8 cellular contexts compared by ENCODE assay signal in the genomic region with DNA sequence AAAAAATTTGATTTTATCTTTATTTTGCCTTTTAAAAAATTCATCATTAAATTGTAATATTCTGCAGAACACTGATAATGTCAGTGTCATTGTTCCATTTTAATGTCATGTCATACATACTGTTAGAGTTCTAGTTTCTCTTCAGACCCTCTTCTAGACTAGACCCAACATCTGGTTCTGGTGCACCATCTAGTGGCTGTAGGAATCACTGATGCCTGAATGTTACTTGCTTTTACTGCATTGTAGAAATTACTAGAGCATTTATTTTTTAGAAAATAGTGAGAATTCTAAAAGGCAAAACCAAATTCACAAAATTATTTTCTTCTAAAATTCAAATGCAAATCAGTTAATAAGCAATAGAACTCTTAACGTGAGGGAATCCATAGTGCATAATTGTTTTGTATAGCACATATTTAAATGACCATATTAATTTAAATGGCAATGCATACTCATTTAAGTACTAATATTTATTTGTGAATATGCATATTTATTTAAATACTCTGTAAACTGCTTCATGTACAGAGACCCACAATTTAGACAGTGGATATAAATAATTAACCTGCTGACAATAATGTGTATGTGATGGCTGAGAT.
DNase-seq lines count a peak whose midpoint lies in the region; ATAC-seq and TF ChIP-seq lines count a peak whose summit lies in the region.

No MANE protein-coding gene starts in this region.

- H3K27ac ChIP-seq in HCT116 (ENCODE audit: low read depth, low read length) (no peak overlapping the region), SJCRH30 (no peak overlapping the region)

- H3K79me2 ChIP-seq in HCT116 (ENCODE audit: insufficient read depth, low read length) (no peaks in the 10 kb centered on the region), Loucy (ENCODE audit: insufficient read depth, low read length) (no peaks in the 10 kb centered on the region)

- H3K4me2 ChIP-seq in HCT116 (ENCODE audit: low read length) = no peak overlapping the region
- no peak overlapping the region for H3K4me2 ChIP-seq in Loucy (ENCODE audit: low read depth, low read length, poor library complexity, severe bottlenecking)

- no peaks in the 10 kb centered on the region for H3K9me3 ChIP-seq in HCT116 (ENCODE audit: control insufficient read depth in 1 of 2, insufficient read depth in 1 of 2, low read depth in 1 of 2, low read length in 2 of 2)
- no peaks in the 10 kb centered on the region for H3K9me3 ChIP-seq in Loucy (ENCODE audit: insufficient read depth, low read depth, low read length)
- H3K9me3 ChIP-seq in SJCRH30 (replicated peaks) = no peaks in the 10 kb centered on the region

- H3K36me3 ChIP-seq in HCT116 (ENCODE audit: control insufficient read depth in 1 of 2, insufficient read depth in 2 of 2, low read length in 2 of 2) = no peaks in the 10 kb centered on the region
- H3K36me3 ChIP-seq in Loucy (ENCODE audit: insufficient read depth, low read length) = peaks cover 16% of the 10 kb centered on the region; the same call in 1 of the 2 replicates
- H3K36me3 ChIP-seq in SJCRH30 = no peaks in the 10 kb centered on the region

- intact Hi-C loops in Right ventricle myocardium superior (cut with DNase I) = no loop called here
- intact Hi-C loops in cardiac septum (cut with DNase I) = loop anchor here (10.0 kb wide), 3 partner anchors 644 to 894 kb away; no protein-coding TSS in a partner anchor
- intact Hi-C loops in HCT116 (cut with micrococcal nuclease) = loop anchor here (1.0 to 10.0 kb wide), 5 partner anchors 284 to 899 kb away; a partner anchor contains a TSS

- no peak overlapping the region for H3K4me3 ChIP-seq in HCT116 (replicated peaks in 1 of 2; ENCODE audit: low read depth in 1 of 2, low read length in 2 of 2)
- H3K4me3 ChIP-seq in Loucy (ENCODE audit: low read length, poor library complexity, severe bottlenecking) = no peak overlapping the region
- no peak overlapping the region for H3K4me3 ChIP-seq in SJCRH30

- DNase-seq in Right ventricle myocardium superior (no peak), cardiac septum (ENCODE audit: low spot score) (no peak), HCT116 (ENCODE audit: low read depth, low spot score) (peak; percentile 57), SJCRH30 (peak; percentile 52 to 77), astrocyte of the hippocampus (ENCODE audit: low read depth, low spot score) (peak; percentile 82), iPS-NIHi11 (ENCODE audit: low spot score) (peak; percentile 57)
- peak; percentile 16 to 46 (median 32) for DNase-seq in stimulated activated CD4-positive, alpha-beta T cell treated with anti-CD3 and anti-CD28 coated beads, Interleukin-12 subunit alpha, Interleukin-12 subunit beta, amount 100 ng/mL, for 48 hours (ENCODE audit: low read depth in 2 of 3, low spot score in 1 of 3)

- TF ChIP-seq CTCF in HCT116 (IDR thresholded peaks at IDR 0.05 in 2 of 3, conservative IDR thresholded peaks at IDR 0.05 in 1 of 3; ENCODE audit: borderline replicate concordance in 1 of 3, insufficient read depth in 1 of 3, low read depth in 2 of 3, low read length in 2 of 3) (peak; percentile 62 to 92 (median 79)), Loucy (conservative IDR thresholded peaks at IDR 0.05; ENCODE audit: low read length) (peak; percentile 94)

- POLR2A ChIA-PET in HCT116 (lab: Charles Lee) = no interaction called here

- RAD21 ChIA-PET in HCT116 (lab: Charles Lee; ENCODE audit: low non-redundant PET in 1 of 2, low total read pairs in 2 of 2, uncharacterized antibody in 2 of 2, unreplicated experiment in 2 of 2) = no interaction called here

- ATAC-seq in Right ventricle myocardium superior (ENCODE audit: poor library complexity) (peak; percentile 79), HCT116 (peak; percentile 94)

- H2AFZ ChIP-seq in HCT116 (ENCODE audit: low read depth, low read length, poor library complexity, severe bottlenecking) (no peak overlapping the region), Loucy (ENCODE audit: low read length) (no peak overlapping the region)

- no peak overlapping the region for H3K9ac ChIP-seq in HCT116 (ENCODE audit: low read length)
- H3K9ac ChIP-seq in Loucy (ENCODE audit: low read depth, low read length, poor library complexity, severe bottlenecking) = no peak overlapping the region

- H3F3A ChIP-seq in Loucy (ENCODE audit: low read depth) = no peaks in the 10 kb centered on the region

- BruUV-seq in HCT116 (replicated peaks; lab: Mats Ljungman, UMichigan) = no TSS peak

- H3K4me1 ChIP-seq in HCT116 (ENCODE audit: control insufficient read depth in 1 of 2, insufficient read depth in 2 of 2, low read length in 2 of 2) = no peaks in the 10 kb centered on the region
- H3K4me1 ChIP-seq in Loucy (ENCODE audit: insufficient read depth, low read length, poor library complexity, severe bottlenecking) = no peaks in the 10 kb centered on the region
- H3K4me1 ChIP-seq in SJCRH30 = no peaks in the 10 kb centered on the region

- TF ChIP-seq POLR2A in HCT116 (IDR thresholded peaks at IDR 0.05; ENCODE audit: borderline replicate concordance, extremely low read depth, insufficient read depth, insufficient read length) = no peak

- H3K27me3 ChIP-seq in HCT116 (ENCODE audit: insufficient read depth, low read length) = no peaks in the 10 kb centered on the region
- H3K27me3 ChIP-seq in Loucy (ENCODE audit: insufficient read depth, low read length, poor library complexity, severe bottlenecking) = no peaks in the 10 kb centered on the region
- no peaks in the 10 kb centered on the region for H3K27me3 ChIP-seq in SJCRH30

- no peaks in the 10 kb centered on the region for H3K9me2 ChIP-seq in HCT116 (ENCODE audit: insufficient read depth)
- H3K9me2 ChIP-seq in Loucy (replicated peaks; ENCODE audit: low read depth, low read length) = no peaks in the 10 kb centered on the region

- no peaks in the 10 kb centered on the region for H4K20me1 ChIP-seq in HCT116 (ENCODE audit: insufficient read depth)
- no peaks in the 10 kb centered on the region for H4K20me1 ChIP-seq in Loucy (ENCODE audit: insufficient read depth, low read length, poor library complexity, severe bottlenecking)

- peak; percentile 89 for TF ChIP-seq RAD21 in HCT116 (IDR thresholded peaks at IDR 0.05; ENCODE audit: low read depth)

- CTCF ChIA-PET in HCT116 (lab: Charles Lee) = no interaction called here

TF ChIP-seq in HCT116, 20 proteins besides CTCF, POLR2A, EP300 and RAD21:
- TF ChIP-seq ELF1 (IDR thresholded peaks at IDR 0.05; ENCODE audit: borderline replicate concordance, low read depth) (no peak), TCF7L2 (IDR thresholded peaks at IDR 0.05; ENCODE audit: borderline replicate concordance, extremely low read depth, insufficient read depth, insufficient read length) (no peak), FOSL1 (IDR thresholded peaks at IDR 0.05; ENCODE audit: low read depth) (no peak), ZNF274 (IDR thresholded peaks at IDR 0.05; ENCODE audit: low read depth, low read length) (no peak), CBX3 (IDR thresholded peaks at IDR 0.05; ENCODE audit: low read depth) (0 out of 2 replicates have a peak, but pooled peaks have one; percentile 17), YY1 (IDR thresholded peaks at IDR 0.05; ENCODE audit: extremely low read depth, insufficient replicate concordance, low read depth, low read length) (no peak)

Comparison
In these comparisons a context has a peak if more than half of its experiments do, and no peak if none do; other contexts are left out.
1. DNase-seq: peak in HCT116 (single experiment), SJCRH30 (2 of 2), astrocyte of the hippocampus (single experiment), iPS-NIHi11 (single experiment) and stimulated activated CD4-positive, alpha-beta T cell treated with anti-CD3 and anti-CD28 coated beads, Interleukin-12 subunit alpha, Interleukin-12 subunit beta, amount 100 ng/mL, for 48 hours (3 of 3); none in Right ventricle myocardium superior (single experiment) and cardiac septum (single experiment).